In genomic region chr16:52470601-52471000, GRCh38 we compare ENCODE assay signal across 24 cellular contexts.
DNase-seq lines count a peak whose midpoint lies in the region; ATAC-seq and TF ChIP-seq lines count a peak whose summit lies in the region.
"Had no signal": no experiment of that assay in that cellular context is flagged by ENCODE, and none has a peak within 500 bp of the region (broad histone marks: within the 10 kb centered on the region; RNA-seq: fewer than 3 reads in every experiment).

No MANE protein-coding gene starts in this region.

- TF ChIP-seq CTCF in GM23338 (conservative IDR thresholded peaks at IDR 0.05; ENCODE audit: low read depth in 2 of 2) (peak in 1 of 2 experiments; percentile 23; a peak in 2 of 4 replicates), vagina (IDR thresholded peaks at IDR 0.05) (no peak)

- no peak overlapping the region for H2AFZ ChIP-seq in GM23338

- H3F3A ChIP-seq in GM23338 (replicated peaks; ENCODE audit: low read depth), result no peaks in the 10 kb centered on the region

- no peak for TF ChIP-seq POLR2A in vagina (IDR thresholded peaks at IDR 0.05)

- H3K27me3 ChIP-seq in GM23338 (ENCODE audit: insufficient read depth) (no peaks in the 10 kb centered on the region), vagina (no peaks in the 10 kb centered on the region)
- H3K27me3 ChIP-seq: body of pancreas, esophagus muscularis mucosa, gastrocnemius medialis, spleen, stomach, transverse colon had no signal

- peak overlapping the region; percentile 21; the same call in 1 of the 2 replicates for H3K4me2 ChIP-seq in GM23338

- H3K27me3 Mint-ChIP-seq in GM23338 (ENCODE audit: insufficient read depth, low read depth, poor library complexity), result no peaks in the 10 kb centered on the region
- H3K27me3 Mint-ChIP-seq in activated T-cell treated with anti-CD3 and anti-CD28 coated beads, Interleukin-2, amount 50 U/mL, for 4 hours (ENCODE audit: low read depth), result no peaks in the 10 kb centered on the region
- H3K27me3 Mint-ChIP-seq: activated CD4-positive, alpha-beta T cell treated with anti-CD3 and anti-CD28 coated beads, Interleukin-2, amount 10 ng/mL, durations not matched to agents 24 days and 14 days; activated naive CD8-positive, alpha-beta T cell treated with anti-CD3 and anti-CD28 coated beads, Interleukin-2, amount 10 ng/mL, durations not matched to agents 7 days and 5 days; memory B cell had no signal

- H3K36me3 ChIP-seq in GM23338 (ENCODE audit: insufficient read depth) (no peaks in the 10 kb centered on the region), vagina (no peaks in the 10 kb centered on the region)
- H3K36me3 ChIP-seq: esophagus muscularis mucosa, gastrocnemius medialis, spleen, stomach, transverse colon had no signal

- H3K4me3 ChIP-seq in GM23338 (no peak overlapping the region), vagina (no peak overlapping the region)
- H3K4me3 ChIP-seq: body of pancreas, esophagus muscularis mucosa, gastrocnemius medialis, spleen, stomach, transverse colon had no signal

- no peak overlapping the region for H3K27ac ChIP-seq in GM23338 (ENCODE audit: low read depth)
- H3K27ac ChIP-seq in vagina, result no peak overlapping the region
- H3K27ac ChIP-seq: body of pancreas, esophagus muscularis mucosa, gastrocnemius medialis, spleen, transverse colon had no signal

- H3K9me3 Mint-ChIP-seq in GM23338, result peaks cover 5% of the 10 kb centered on the region; the same call in 2 of the 3 replicates
- peaks cover 11% of the 10 kb centered on the region for H3K9me3 Mint-ChIP-seq in activated T-cell treated with anti-CD3 and anti-CD28 coated beads, Interleukin-2, amount 50 U/mL, for 4 hours

- H3K4me1 ChIP-seq in GM23338 (ENCODE audit: insufficient read depth) (peaks cover 64% of the 10 kb centered on the region), vagina (no peaks in the 10 kb centered on the region)
- H3K4me1 ChIP-seq: esophagus muscularis mucosa, gastrocnemius medialis, spleen had no signal

- DNase-seq in GM23338 (ENCODE audit: low spot score) (peak; percentile 77), NCI-H1436 treated with DMSO at 0.1 percent for 48 hours (lab: John Stamatoyannopoulos, UW) (peak; percentile 89), NCI-H510A treated with DMSO at 0.1 percent for 48 hours (lab: John Stamatoyannopoulos, UW) (peak; percentile 88), iPS-NIHi7 (ENCODE audit: extremely low spot score) (peak; percentile 15), vagina (ENCODE audit: extremely low spot score in 2 of 2) (no peak), Kasumi-1 (lab: John Stamatoyannopoulos, UW) (no peak)
- no peak for DNase-seq in activated T-cell treated with anti-CD3 and anti-CD28 coated beads, Interleukin-2, amount 50 U/mL, for 4 hours
- DNase-seq: activated CD4-positive, alpha-beta T cell treated with anti-CD3 and anti-CD28 coated beads, Interleukin-2, amount 10 ng/mL, durations not matched to agents 24 days and 14 days; activated CD8-positive, alpha-beta memory T cell treated with anti-CD3 and anti-CD28 coated beads, Interleukin-2, amount 50 U/mL, for 4 hours; activated naive CD8-positive, alpha-beta T cell treated with anti-CD3 and anti-CD28 coated beads, Interleukin-2, amount 10 ng/mL, durations not matched to agents 7 days and 5 days; body of pancreas; CD8-positive, alpha-beta T cell; effector memory CD4-positive, alpha-beta T cell; gastrocnemius medialis; hypothalamus; OCI-M1; SHP77; spleen; stimulated activated CD4-positive, alpha-beta T cell treated with anti-CD3 and anti-CD28 coated beads, Interleukin-4, amount 100 ng/mL, for 24 hours; stomach; T-helper 1 cell; transverse colon had no signal

- H3K4me3 Mint-ChIP-seq in GM23338, result peak overlapping the region; percentile 7; the same call in 1 of the 3 replicates
- H3K4me3 Mint-ChIP-seq in activated T-cell treated with anti-CD3 and anti-CD28 coated beads, Interleukin-2, amount 50 U/mL, for 4 hours, result no peak overlapping the region
- H3K4me3 Mint-ChIP-seq: activated CD4-positive, alpha-beta T cell treated with anti-CD3 and anti-CD28 coated beads, Interleukin-2, amount 10 ng/mL, durations not matched to agents 24 days and 14 days; activated naive CD8-positive, alpha-beta T cell treated with anti-CD3 and anti-CD28 coated beads, Interleukin-2, amount 10 ng/mL, durations not matched to agents 7 days and 5 days; CD8-positive, alpha-beta T cell; memory B cell had no signal

- no peak overlapping the region for H3K27ac Mint-ChIP-seq in GM23338
- H3K27ac Mint-ChIP-seq: activated CD4-positive, alpha-beta T cell treated with anti-CD3 and anti-CD28 coated beads, Interleukin-2, amount 10 ng/mL, durations not matched to agents 24 days and 14 days; activated naive CD8-positive, alpha-beta T cell treated with anti-CD3 and anti-CD28 coated beads, Interleukin-2, amount 10 ng/mL, durations not matched to agents 7 days and 5 days; CD8-positive, alpha-beta T cell; memory B cell had no signal

- ATAC-seq in GM23338, result peak; percentile 97
- no peak for ATAC-seq in activated T-cell treated with anti-CD3 and anti-CD28 coated beads, Interleukin-2, amount 50 U/mL, for 4 hours
- ATAC-seq: body of pancreas; CD8-positive, alpha-beta T cell; gastrocnemius medialis had no signal

- H3K9me3 ChIP-seq in vagina, result no peaks in the 10 kb centered on the region
- H3K9me3 ChIP-seq: body of pancreas, esophagus muscularis mucosa, gastrocnemius medialis, stomach, transverse colon had no signal

- H3K4me1 Mint-ChIP-seq in GM23338, result peaks cover 49% of the 10 kb centered on the region
- no peaks in the 10 kb centered on the region for H3K4me1 Mint-ChIP-seq in activated T-cell treated with anti-CD3 and anti-CD28 coated beads, Interleukin-2, amount 50 U/mL, for 4 hours (ENCODE audit: low read depth)
- H3K4me1 Mint-ChIP-seq: activated CD4-positive, alpha-beta T cell treated with anti-CD3 and anti-CD28 coated beads, Interleukin-2, amount 10 ng/mL, durations not matched to agents 24 days and 14 days; activated naive CD8-positive, alpha-beta T cell treated with anti-CD3 and anti-CD28 coated beads, Interleukin-2, amount 10 ng/mL, durations not matched to agents 7 days and 5 days; memory B cell had no signal

- peaks cover 17% of the 10 kb centered on the region for H3K36me3 Mint-ChIP-seq in GM23338 (ENCODE audit: low read depth)
- H3K36me3 Mint-ChIP-seq in activated T-cell treated with anti-CD3 and anti-CD28 coated beads, Interleukin-2, amount 50 U/mL, for 4 hours (ENCODE audit: insufficient read depth), result no peaks in the 10 kb centered on the region
- H3K36me3 Mint-ChIP-seq: activated naive CD8-positive, alpha-beta T cell treated with anti-CD3 and anti-CD28 coated beads, Interleukin-2, amount 10 ng/mL, durations not matched to agents 7 days and 5 days; CD8-positive, alpha-beta T cell; memory B cell had no signal

- intact Hi-C loops in vagina (cut with DNase I), result no loop called here

- peaks cover 5% of the 10 kb centered on the region for H3K9me2 ChIP-seq in GM23338 (ENCODE audit: insufficient read depth)

- H3K79me2 ChIP-seq in GM23338 (replicated peaks; ENCODE audit: insufficient read depth), result peaks cover 28% of the 10 kb centered on the region; the same call in 1 of the 2 replicates

- H4K20me1 ChIP-seq in GM23338 (replicated peaks; ENCODE audit: insufficient read depth), result no peaks in the 10 kb centered on the region

TF ChIP-seq in GM23338, 12 proteins besides CTCF, POLR2A, EP300 and RAD21 (continues in another document):
- TF ChIP-seq ZNF331 (CRISPR knock-in tag; IDR thresholded peaks at IDR 0.05; ENCODE audit: low read depth) (no peak), NANOG (IDR thresholded peaks at IDR 0.05; ENCODE audit: borderline replicate concordance) (peak; percentile 85; the same call in 1 of the 2 replicates), JUNB (IDR thresholded peaks at IDR 0.05; ENCODE audit: unreplicated experiment) (no peak), EZH2 (IDR thresholded peaks at IDR 0.05; ENCODE audit: low read depth, unreplicated experiment) (no peak), STAT1 (IDR thresholded peaks at IDR 0.05; ENCODE audit: unreplicated experiment) (no peak)

Comparison
In these comparisons a context has a peak if more than half of its experiments do, and no peak if none do; other contexts are left out.
1. DNase-seq: peak in GM23338 (single experiment), NCI-H1436 treated with DMSO at 0.1 percent for 48 hours (single experiment), NCI-H510A treated with DMSO at 0.1 percent for 48 hours (single experiment) and iPS-NIHi7 (single experiment); none in vagina (0 of 2), Kasumi-1 (0 of 2) and activated T-cell treated with anti-CD3 and anti-CD28 coated beads, Interleukin-2, amount 50 U/mL, for 4 hours (single experiment).